2 cellular contexts compared by ENCODE assay signal in genomic region chr7:41691286-41691966, GRCh38.
A peak's percentile ranks its signal among the peaks of the same experiment; 100 is the strongest.
TF ChIP-seq lines count a peak whose summit lies in the region.

No MANE protein-coding gene starts in this region.

TF ChIP-seq in liver, 16 proteins besides CTCF, POLR2A, EP300 and RAD21:
- TF ChIP-seq, protein P1, sequence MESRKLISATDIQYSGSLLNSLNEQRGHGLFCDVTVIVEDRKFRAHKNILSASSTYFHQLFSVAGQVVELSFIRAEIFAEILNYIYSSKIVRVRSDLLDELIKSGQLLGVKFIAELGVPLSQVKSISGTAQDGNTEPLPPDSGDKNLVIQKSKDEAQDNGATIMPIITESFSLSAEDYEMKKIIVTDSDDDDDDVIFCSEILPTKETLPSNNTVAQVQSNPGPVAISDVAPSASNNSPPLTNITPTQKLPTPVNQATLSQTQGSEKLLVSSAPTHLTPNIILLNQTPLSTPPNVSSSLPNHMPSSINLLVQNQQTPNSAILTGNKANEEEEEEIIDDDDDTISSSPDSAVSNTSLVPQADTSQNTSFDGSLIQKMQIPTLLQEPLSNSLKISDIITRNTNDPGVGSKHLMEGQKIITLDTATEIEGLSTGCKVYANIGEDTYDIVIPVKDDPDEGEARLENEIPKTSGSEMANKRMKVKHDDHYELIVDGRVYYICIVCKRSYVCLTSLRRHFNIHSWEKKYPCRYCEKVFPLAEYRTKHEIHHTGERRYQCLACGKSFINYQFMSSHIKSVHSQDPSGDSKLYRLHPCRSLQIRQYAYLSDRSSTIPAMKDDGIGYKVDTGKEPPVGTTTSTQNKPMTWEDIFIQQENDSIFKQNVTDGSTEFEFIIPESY (IDR thresholded peaks at IDR 0.05) = peak; percentile 40
- TF ChIP-seq EGR1 (IDR thresholded peaks at IDR 0.05; ENCODE audit: low read depth in 2 of 2) = peak in 1 of 2 donors; percentile 16
- no peak for TF ChIP-seq FOXA1 (IDR thresholded peaks at IDR 0.05)
- TF ChIP-seq JUND (IDR thresholded peaks at IDR 0.05) = peak in 1 of 2 donors; percentile 39
- TF ChIP-seq HNF4G (IDR thresholded peaks at IDR 0.05) = no peak
- TF ChIP-seq, protein P2, sequence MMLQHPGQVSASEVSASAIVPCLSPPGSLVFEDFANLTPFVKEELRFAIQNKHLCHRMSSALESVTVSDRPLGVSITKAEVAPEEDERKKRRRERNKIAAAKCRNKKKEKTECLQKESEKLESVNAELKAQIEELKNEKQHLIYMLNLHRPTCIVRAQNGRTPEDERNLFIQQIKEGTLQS (IDR thresholded peaks at IDR 0.05) = no peak
- peak; percentile 12 for TF ChIP-seq FOXA2 (IDR thresholded peaks at IDR 0.05)
- no peak for TF ChIP-seq GABPA (IDR thresholded peaks at IDR 0.05 in 1 of 2, conservative IDR thresholded peaks at IDR 0.05 in 1 of 2)
- peak; percentile 86 to 88 for TF ChIP-seq HNF4A (conservative IDR thresholded peaks at IDR 0.05)
- TF ChIP-seq YY1 (IDR thresholded peaks at IDR 0.05) = peak; percentile 62
- TF ChIP-seq, protein P3, sequence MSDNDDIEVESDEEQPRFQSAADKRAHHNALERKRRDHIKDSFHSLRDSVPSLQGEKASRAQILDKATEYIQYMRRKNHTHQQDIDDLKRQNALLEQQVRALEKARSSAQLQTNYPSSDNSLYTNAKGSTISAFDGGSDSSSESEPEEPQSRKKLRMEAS (IDR thresholded peaks at IDR 0.05) = peak; percentile 59
- no peak for TF ChIP-seq TAF1 (conservative IDR thresholded peaks at IDR 0.05)
- peak; percentile 93 for TF ChIP-seq RXRA (IDR thresholded peaks at IDR 0.05)
- peak; percentile 79 for TF ChIP-seq NR2F2 (IDR thresholded peaks at IDR 0.05)
- TF ChIP-seq SP1 (IDR thresholded peaks at IDR 0.05) = peak; percentile 83
- TF ChIP-seq REST (IDR thresholded peaks at IDR 0.05) = no peak

TF ChIP-seq in HepG2, 621 proteins besides CTCF, POLR2A, EP300 and RAD21 (continued from another document):
- TF ChIP-seq ZBTB49 (CRISPR knock-in tag; IDR thresholded peaks at IDR 0.05; ENCODE audit: borderline replicate concordance) = no peak
- TF ChIP-seq, protein P3 (IDR thresholded peaks at IDR 0.05) = no peak
- TF ChIP-seq MLLT10 (CRISPR knock-in tag; IDR thresholded peaks at IDR 0.05) = no peak
- TF ChIP-seq NRL (CRISPR knock-in tag; IDR thresholded peaks at IDR 0.05; ENCODE audit: borderline replicate concordance) = no peak
- no peak for TF ChIP-seq HMG20A (CRISPR knock-in tag; IDR thresholded peaks at IDR 0.05; ENCODE audit: borderline replicate concordance)
- no peak for TF ChIP-seq ZNF792 (CRISPR knock-in tag; IDR thresholded peaks at IDR 0.05)
- no peak for TF ChIP-seq ZNF17 (CRISPR knock-in tag; IDR thresholded peaks at IDR 0.05)
- no peak for TF ChIP-seq RBFOX2 (IDR thresholded peaks at IDR 0.05; ENCODE audit: low read depth, low read length)
- TF ChIP-seq, protein P4, sequence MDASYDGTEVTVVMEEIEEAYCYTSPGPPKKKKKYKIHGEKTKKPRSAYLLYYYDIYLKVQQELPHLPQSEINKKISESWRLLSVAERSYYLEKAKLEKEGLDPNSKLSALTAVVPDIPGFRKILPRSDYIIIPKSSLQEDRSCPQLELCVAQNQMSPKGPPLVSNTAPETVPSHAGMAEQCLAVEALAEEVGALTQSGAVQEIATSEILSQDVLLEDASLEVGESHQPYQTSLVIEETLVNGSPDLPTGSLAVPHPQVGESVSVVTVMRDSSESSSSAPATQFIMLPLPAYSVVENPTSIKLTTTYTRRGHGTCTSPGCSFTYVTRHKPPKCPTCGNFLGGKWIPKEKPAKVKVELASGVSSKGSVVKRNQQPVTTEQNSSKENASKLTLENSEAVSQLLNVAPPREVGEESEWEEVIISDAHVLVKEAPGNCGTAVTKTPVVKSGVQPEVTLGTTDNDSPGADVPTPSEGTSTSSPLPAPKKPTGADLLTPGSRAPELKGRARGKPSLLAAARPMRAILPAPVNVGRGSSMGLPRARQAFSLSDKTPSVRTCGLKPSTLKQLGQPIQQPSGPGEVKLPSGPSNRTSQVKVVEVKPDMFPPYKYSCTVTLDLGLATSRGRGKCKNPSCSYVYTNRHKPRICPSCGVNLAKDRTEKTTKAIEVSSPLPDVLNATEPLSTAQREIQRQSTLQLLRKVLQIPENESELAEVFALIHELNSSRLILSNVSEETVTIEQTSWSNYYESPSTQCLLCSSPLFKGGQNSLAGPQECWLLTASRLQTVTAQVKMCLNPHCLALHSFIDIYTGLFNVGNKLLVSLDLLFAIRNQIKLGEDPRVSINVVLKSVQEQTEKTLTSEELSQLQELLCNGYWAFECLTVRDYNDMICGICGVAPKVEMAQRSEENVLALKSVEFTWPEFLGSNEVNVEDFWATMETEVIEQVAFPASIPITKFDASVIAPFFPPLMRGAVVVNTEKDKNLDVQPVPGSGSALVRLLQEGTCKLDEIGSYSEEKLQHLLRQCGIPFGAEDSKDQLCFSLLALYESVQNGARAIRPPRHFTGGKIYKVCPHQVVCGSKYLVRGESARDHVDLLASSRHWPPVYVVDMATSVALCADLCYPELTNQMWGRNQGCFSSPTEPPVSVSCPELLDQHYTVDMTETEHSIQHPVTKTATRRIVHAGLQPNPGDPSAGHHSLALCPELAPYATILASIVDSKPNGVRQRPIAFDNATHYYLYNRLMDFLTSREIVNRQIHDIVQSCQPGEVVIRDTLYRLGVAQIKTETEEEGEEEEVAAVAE (CRISPR knock-in tag; IDR thresholded peaks at IDR 0.05; ENCODE audit: borderline replicate concordance) = no peak
- TF ChIP-seq SNRNP70 (IDR thresholded peaks at IDR 0.05; ENCODE audit: low read depth, low read length) = no peak
- no peak for TF ChIP-seq RBAK (CRISPR knock-in tag; IDR thresholded peaks at IDR 0.05)
- no peak for TF ChIP-seq FOXA1 (IDR thresholded peaks at IDR 0.05)
- no peak for TF ChIP-seq FOXA1 (CRISPR knock-in tag; IDR thresholded peaks at IDR 0.05)
- TF ChIP-seq ZNF747 (CRISPR knock-in tag; IDR thresholded peaks at IDR 0.05; ENCODE audit: borderline replicate concordance) = no peak
- no peak for TF ChIP-seq HNF1A (IDR thresholded peaks at IDR 0.05; ENCODE audit: low read depth)
- no peak for TF ChIP-seq HNF1A (CRISPR knock-in tag; IDR thresholded peaks at IDR 0.05; ENCODE audit: borderline replicate concordance)
- TF ChIP-seq ZNF10 (CRISPR knock-in tag; IDR thresholded peaks at IDR 0.05; ENCODE audit: borderline replicate concordance, low read depth) = no peak
- TF ChIP-seq FOXK1 (CRISPR knock-in tag; IDR thresholded peaks at IDR 0.05; ENCODE audit: borderline replicate concordance, low read depth) = no peak
- TF ChIP-seq, protein P5, sequence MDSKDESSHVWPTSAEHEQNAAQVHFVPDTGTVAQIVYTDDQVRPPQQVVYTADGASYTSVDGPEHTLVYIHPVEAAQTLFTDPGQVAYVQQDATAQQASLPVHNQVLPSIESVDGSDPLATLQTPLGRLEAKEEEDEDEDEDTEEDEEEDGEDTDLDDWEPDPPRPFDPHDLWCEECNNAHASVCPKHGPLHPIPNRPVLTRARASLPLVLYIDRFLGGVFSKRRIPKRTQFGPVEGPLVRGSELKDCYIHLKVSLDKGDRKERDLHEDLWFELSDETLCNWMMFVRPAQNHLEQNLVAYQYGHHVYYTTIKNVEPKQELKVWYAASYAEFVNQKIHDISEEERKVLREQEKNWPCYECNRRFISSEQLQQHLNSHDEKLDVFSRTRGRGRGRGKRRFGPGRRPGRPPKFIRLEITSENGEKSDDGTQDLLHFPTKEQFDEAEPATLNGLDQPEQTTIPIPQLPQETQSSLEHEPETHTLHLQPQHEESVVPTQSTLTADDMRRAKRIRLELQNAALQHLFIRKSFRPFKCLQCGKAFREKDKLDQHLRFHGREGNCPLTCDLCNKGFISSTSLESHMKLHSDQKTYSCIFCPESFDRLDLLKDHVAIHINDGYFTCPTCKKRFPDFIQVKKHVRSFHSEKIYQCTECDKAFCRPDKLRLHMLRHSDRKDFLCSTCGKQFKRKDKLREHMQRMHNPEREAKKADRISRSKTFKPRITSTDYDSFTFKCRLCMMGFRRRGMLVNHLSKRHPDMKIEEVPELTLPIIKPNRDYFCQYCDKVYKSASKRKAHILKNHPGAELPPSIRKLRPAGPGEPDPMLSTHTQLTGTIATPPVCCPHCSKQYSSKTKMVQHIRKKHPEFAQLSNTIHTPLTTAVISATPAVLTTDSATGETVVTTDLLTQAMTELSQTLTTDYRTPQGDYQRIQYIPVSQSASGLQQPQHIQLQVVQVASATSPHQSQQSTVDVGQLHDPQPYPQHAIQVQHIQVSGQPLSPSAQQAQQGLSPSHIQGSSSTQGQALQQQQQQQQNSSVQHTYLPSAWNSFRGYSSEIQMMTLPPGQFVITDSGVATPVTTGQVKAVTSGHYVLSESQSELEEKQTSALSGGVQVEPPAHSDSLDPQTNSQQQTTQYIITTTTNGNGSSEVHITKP (CRISPR knock-in tag; IDR thresholded peaks at IDR 0.05; ENCODE audit: low read depth) = no peak
- TF ChIP-seq TAF1 (CRISPR knock-in tag; IDR thresholded peaks at IDR 0.05) = no peak
TF ChIP-seq in HepG2: peak in this region for 0.
